ENCODE assay signal across 15 cellular contexts in genomic region chr2:47516496-47517104, GRCh38. TPM values are rescaled to one million over a fixed set of nuclear protein-coding genes. Genes with fewer than 3 reads are reported as not detected.
A peak's percentile ranks its signal among the peaks of the same experiment; 100 is the strongest.
DNase-seq lines count a peak whose midpoint lies in the region; ATAC-seq and TF ChIP-seq lines count a peak whose summit lies in the region.
"Had no signal": no experiment of that assay in that cellular context is flagged by ENCODE, and none has a peak within 500 bp of the region (broad histone marks: within the 10 kb centered on the region; RNA-seq: fewer than 3 reads in every experiment).

No MANE protein-coding gene starts in this region.

- H3K4me3 ChIP-seq in GM23338: no peak overlapping the region
- H3K4me3 ChIP-seq in Karpas-422 (ENCODE audit: low read length): no peak overlapping the region
- H3K4me3 ChIP-seq: BLaER1, HAP-1 had no signal

- no peaks in the 10 kb centered on the region; the same call in 2 of the 3 replicates for H3K9me3 Mint-ChIP-seq in GM23338
- no peaks in the 10 kb centered on the region for H3K9me3 Mint-ChIP-seq in neural crest cell
- H3K9me3 Mint-ChIP-seq: CD8-positive, alpha-beta memory T cell had no signal

- ATAC-seq in GM23338 (no peak), GM18868 (IDR thresholded peaks at IDR 0.05; ENCODE audit: unreplicated experiment) (no peak)

- no peaks in the 10 kb centered on the region for H3K9me3 ChIP-seq in Karpas-422 (ENCODE audit: low read length)
- H3K9me3 ChIP-seq: BLaER1, HAP-1 had no signal

- H3F3A ChIP-seq in GM23338 (replicated peaks; ENCODE audit: low read depth): 0 out of 2 replicates have a peak, but pooled peaks cover 6% of the 10 kb centered on the region

- H3K4me1 Mint-ChIP-seq in GM23338: peaks cover 43% of the 10 kb centered on the region
- peaks cover 35% of the 10 kb centered on the region for H3K4me1 Mint-ChIP-seq in neural crest cell

- H3K9me2 ChIP-seq in GM23338 (ENCODE audit: insufficient read depth): peaks cover 4% of the 10 kb centered on the region; the same call in 1 of the 2 replicates
- H3K9me2 ChIP-seq in Karpas-422 (replicated peaks; ENCODE audit: insufficient read depth, low read length): no peaks in the 10 kb centered on the region

- H3K36me3 Mint-ChIP-seq in GM23338 (ENCODE audit: low read depth) (peaks cover 9% of the 10 kb centered on the region), neural crest cell (ENCODE audit: low read depth) (peaks cover 6% of the 10 kb centered on the region)

- H3K27ac ChIP-seq in GM23338 (ENCODE audit: low read depth): no peak overlapping the region
- peak overlapping the region; percentile 59 for H3K27ac ChIP-seq in Karpas-422 (ENCODE audit: low read length)
- H3K27ac ChIP-seq: BLaER1 had no signal

- H3K4me1 ChIP-seq in GM23338 (ENCODE audit: insufficient read depth) (peaks cover 19% of the 10 kb centered on the region), Karpas-422 (ENCODE audit: low read length) (peaks cover 60% of the 10 kb centered on the region)
- H3K4me1 ChIP-seq: HAP-1 had no signal

- H3K27me3 ChIP-seq in GM23338 (ENCODE audit: insufficient read depth): peaks cover 16% of the 10 kb centered on the region; the same call in 1 of the 2 replicates
- no peaks in the 10 kb centered on the region for H3K27me3 ChIP-seq in Karpas-422 (ENCODE audit: low read length)
- H3K27me3 ChIP-seq: BLaER1 had no signal

- H4K20me1 ChIP-seq in GM23338 (replicated peaks; ENCODE audit: insufficient read depth) (no peaks in the 10 kb centered on the region), Karpas-422 (ENCODE audit: insufficient read depth, low read depth, low read length) (no peaks in the 10 kb centered on the region)
- H4K20me1 ChIP-seq: BLaER1 had no signal

- no peak overlapping the region for H3K4me3 Mint-ChIP-seq in GM23338
- no peak overlapping the region for H3K4me3 Mint-ChIP-seq in neural crest cell
- H3K4me3 Mint-ChIP-seq: CD8-positive, alpha-beta memory T cell had no signal

- H3K27me3 Mint-ChIP-seq in GM23338 (ENCODE audit: insufficient read depth, low read depth, poor library complexity) (peaks cover 19% of the 10 kb centered on the region), neural crest cell (ENCODE audit: low read depth) (no peaks in the 10 kb centered on the region)
- H3K27me3 Mint-ChIP-seq: CD8-positive, alpha-beta memory T cell had no signal

- TF ChIP-seq CTCF in GM23338 (conservative IDR thresholded peaks at IDR 0.05; ENCODE audit: low read depth in 2 of 2) (no peak), neural crest cell (conservative IDR thresholded peaks at IDR 0.05) (no peak)

- H3K27ac Mint-ChIP-seq in GM23338 (no peak overlapping the region), neural crest cell (ENCODE audit: unreplicated experiment) (peak overlapping the region; percentile 36)

- H3K4me2 ChIP-seq in GM23338 (0 out of 2 replicates have a peak overlapping the region, but pooled peaks have one; percentile 43), Karpas-422 (ENCODE audit: low read depth, low read length, poor library complexity, severe bottlenecking) (no peak overlapping the region)
- H3K4me2 ChIP-seq: BLaER1 had no signal

- H3K79me2 ChIP-seq in GM23338 (replicated peaks; ENCODE audit: insufficient read depth): no peaks in the 10 kb centered on the region
- H3K79me2 ChIP-seq in Karpas-422 (ENCODE audit: low read length): peaks cover 22% of the 10 kb centered on the region

- no peak for DNase-seq in GM23338 (ENCODE audit: low spot score)
- DNase-seq in Karpas-422: no peak
- peak; percentile 41 for DNase-seq in epidermal melanocyte (ENCODE audit: insufficient read length, low spot score)
- no peak for DNase-seq in neural crest cell (ENCODE audit: low read depth, low spot score)
- DNase-seq in T-helper 1 cell: no peak
- no peak for DNase-seq in D341Med (ENCODE audit: low spot score)
- DNase-seq in GOT3 (lab: John Stamatoyannopoulos, UW): no peak
- DNase-seq: 8988T; AML-193; CD8-positive, alpha-beta memory T cell; DMS 273 treated with DMSO at 0.1 percent for 48 hours had no signal

- H2AFZ ChIP-seq in GM23338: no peak overlapping the region
- no peak overlapping the region for H2AFZ ChIP-seq in Karpas-422 (ENCODE audit: low read length)

- H3K36me3 ChIP-seq in GM23338 (ENCODE audit: insufficient read depth) (no peaks in the 10 kb centered on the region; the same call in 1 of the 2 replicates), Karpas-422 (ENCODE audit: insufficient read depth, low read length) (peaks cover 72% of the 10 kb centered on the region)
- H3K36me3 ChIP-seq: HAP-1 had no signal

- H3K9ac ChIP-seq in Karpas-422 (ENCODE audit: low read length): no peak overlapping the region
- H3K9ac ChIP-seq: BLaER1 had no signal

TF ChIP-seq in GM23338, 12 proteins besides CTCF, POLR2A, EP300 and RAD21 (continues in another document):
- no peak for TF ChIP-seq NANOG (IDR thresholded peaks at IDR 0.05; ENCODE audit: borderline replicate concordance)
- TF ChIP-seq ETS1 (IDR thresholded peaks at IDR 0.05): no peak
- no peak for TF ChIP-seq STAT1 (IDR thresholded peaks at IDR 0.05; ENCODE audit: unreplicated experiment)
- TF ChIP-seq EZH2 (IDR thresholded peaks at IDR 0.05; ENCODE audit: low read depth, unreplicated experiment): no peak
- no peak for TF ChIP-seq REST (IDR thresholded peaks at IDR 0.05; ENCODE audit: unreplicated experiment)
- no peak for TF ChIP-seq CREB1 (CRISPR knock-in tag; IDR thresholded peaks at IDR 0.05; ENCODE audit: low read depth)
- TF ChIP-seq ZNF114 (CRISPR knock-in tag; IDR thresholded peaks at IDR 0.05): no peak
- no peak for TF ChIP-seq POLR2AphosphoS5 (IDR thresholded peaks at IDR 0.05; ENCODE audit: low read depth)
- TF ChIP-seq ZNF331 (CRISPR knock-in tag; IDR thresholded peaks at IDR 0.05; ENCODE audit: low read depth): no peak

RNA-seq across cellular contexts. Expression of gene KCNK12, which starts 54.2 kb away (rescaled TPM):
- total RNA-seq in GM23338 (2014; rRNA removed; shearing (Covaris generic)): 17.3 and 17.5 TPM in 2 replicates
- 6.6 and 7.1 TPM in 2 replicates for polyA plus RNA-seq in GM23338 (2016; fragmentation: Nextera tagmentation; extraction: Ambion mirVana)
- total RNA-seq in Karpas-422 (2014; rRNA removed; shearing (Covaris generic); ENCODE audit: low replicate concordance): 64.5 and 107 TPM in 2 replicates
- total RNA-seq in neural crest cell: 0.05 and 0.19 TPM in 2 replicates
- total RNA-seq: HT-29 had no signal

Comparison
In these comparisons a context has a peak if more than half of its experiments do, and no peak if none do; other contexts are left out.
1. RNA of gene KCNK12, which starts 54.2 kb away (total RNA-seq): 64.5 to 107 TPM in Karpas-422 and 17.3 to 17.5 TPM in GM23338; 0.05 to 0.19 TPM in neural crest cell; every median in the first group is over 10 times any median in the second.